In the genomic region with DNA sequence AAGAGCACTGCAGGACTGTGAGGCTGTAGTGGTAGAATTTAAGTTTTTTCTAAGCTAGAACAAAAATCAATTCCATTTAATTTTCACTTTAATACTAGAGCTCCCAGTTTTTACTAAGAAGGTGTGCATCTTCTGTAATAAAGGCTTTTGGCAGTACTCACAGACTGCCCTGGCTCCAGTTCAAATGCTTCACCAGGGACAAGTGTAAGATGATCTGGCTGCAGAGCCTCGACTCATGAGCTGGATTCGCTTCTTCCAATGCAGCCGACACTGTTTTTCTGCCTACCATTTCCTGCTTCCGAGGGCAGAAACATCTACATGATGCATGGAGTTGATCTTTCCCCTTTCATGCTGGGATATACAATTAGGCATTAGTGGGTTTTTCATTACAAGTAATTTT, we compare ENCODE assay signal across 11 cellular contexts.
DNase-seq lines count a peak whose midpoint lies in the region; ATAC-seq and TF ChIP-seq lines count a peak whose summit lies in the region.
"Had no signal": no experiment of that assay in that cellular context is flagged by ENCODE, and none has a peak within 500 bp of the region (broad histone marks: within the 10 kb centered on the region; RNA-seq: fewer than 3 reads in every experiment).

No MANE protein-coding gene starts in this region.

- H2AFZ ChIP-seq in PC-3 (ENCODE audit: low read length), result no peak overlapping the region

- H4K20me1 ChIP-seq in PC-3 (ENCODE audit: low read length), result no peaks in the 10 kb centered on the region

- no peak overlapping the region for H3K4me3 ChIP-seq in right atrium auricular region
- 0 out of 2 replicates have a peak overlapping the region, but pooled peaks have one; percentile 3 for H3K4me3 ChIP-seq in PC-3 (ENCODE audit: low read length)
- H3K4me3 ChIP-seq in heart left ventricle, result no peak overlapping the region
- H3K4me3 ChIP-seq in Caco-2 (ENCODE audit: low read depth, low read length), result no peak overlapping the region
- H3K4me3 ChIP-seq: A549 had no signal

- no peaks in the 10 kb centered on the region for H3K9me2 ChIP-seq in PC-3 (replicated peaks; ENCODE audit: low read length)

- DNase-seq in Right ventricle myocardium superior, result no peak
- no peak for DNase-seq in right atrium auricular region (ENCODE audit: low spot score)
- peak; percentile 78 for DNase-seq in PC-3
- DNase-seq in heart left ventricle, result peak in 4 of 5 donors; percentile 15 to 68 (median 50)
- DNase-seq in SW 1271 (lab: John Stamatoyannopoulos, UW), result no peak
- no peak for DNase-seq in NCI-H2227 (lab: John Stamatoyannopoulos, UW; ENCODE audit: unreplicated experiment)
- no peak for DNase-seq in activated T-cell treated with anti-CD3 and anti-CD28 coated beads, Interleukin-2, amount 50 U/mL, for 24 hours
- no peak for DNase-seq in Caco-2
- DNase-seq: activated CD4-positive, alpha-beta T cell treated with anti-CD3 and anti-CD28 coated beads for 36 hours; endodermal cell had no signal

- POLR2A ChIA-PET in PC-3 (lab: Charles Lee; ENCODE audit: unreplicated experiment) (interaction anchor here (0.6 kb wide), 1 partner anchor 55 kb away, joined by 3 read pairs; no protein-coding TSS in a partner anchor), Caco-2 (lab: Charles Lee) (no interaction called here)

- H3F3A ChIP-seq in PC-3 (ENCODE audit: low read length, unreplicated experiment), result peaks cover 5% of the 10 kb centered on the region

- H3K79me2 ChIP-seq in PC-3 (ENCODE audit: low read length), result no peaks in the 10 kb centered on the region

- TF ChIP-seq CTCF in right atrium auricular region (IDR thresholded peaks at IDR 0.05) (no peak), PC-3 (conservative IDR thresholded peaks at IDR 0.05; ENCODE audit: low read depth, low read length) (no peak), heart left ventricle (IDR thresholded peaks at IDR 0.05) (no peak), Caco-2 (IDR thresholded peaks at IDR 0.05; ENCODE audit: insufficient read depth in 1 of 2, low read depth in 1 of 2, low read length in 1 of 2, severe bottlenecking in 1 of 2, unreplicated experiment in 1 of 2) (no peak)

- CTCF ChIA-PET in PC-3 (lab: Charles Lee), result interaction anchor here (1.2 kb wide), 1 partner anchor 251 kb away, joined by 4 read pairs; no protein-coding TSS in a partner anchor
- CTCF ChIA-PET in Caco-2 (lab: Charles Lee), result interaction anchor here (0.6 to 1.5 kb wide), 2 partner anchors 94 to 251 kb away, joined by 3 to 4 read pairs; no protein-coding TSS in a partner anchor

- H3K9ac ChIP-seq in PC-3 (ENCODE audit: low read length), result peak overlapping the region; percentile 10; the same call in 1 of the 2 replicates

- H3K36me3 ChIP-seq in right atrium auricular region, result peaks cover 6% of the 10 kb centered on the region
- H3K36me3 ChIP-seq in PC-3 (ENCODE audit: low read depth, low read length), result peaks cover 30% of the 10 kb centered on the region
- peaks cover 0 to 29% (median 10%) of the 10 kb centered on the region in 9 donors for H3K36me3 ChIP-seq in heart left ventricle
- H3K36me3 ChIP-seq in Caco-2 (ENCODE audit: control insufficient read depth, insufficient read depth, low read length), result no peaks in the 10 kb centered on the region

- peaks cover 96% of the 10 kb centered on the region for H3K36me3 Mint-ChIP-seq in activated T-cell treated with anti-CD3 and anti-CD28 coated beads, Interleukin-2, amount 50 U/mL, for 24 hours (ENCODE audit: low read depth)
- peaks cover 39% of the 10 kb centered on the region for H3K36me3 Mint-ChIP-seq in Caco-2 (ENCODE audit: insufficient read depth, unreplicated experiment)

- H3K27me3 ChIP-seq in right atrium auricular region (no peaks in the 10 kb centered on the region), PC-3 (ENCODE audit: low read length) (no peaks in the 10 kb centered on the region), heart left ventricle (no peaks in the 10 kb centered on the region), Caco-2 (replicated peaks; ENCODE audit: control insufficient read depth, insufficient read depth, low read length) (no peaks in the 10 kb centered on the region)

- H3K4me1 Mint-ChIP-seq in activated T-cell treated with anti-CD3 and anti-CD28 coated beads, Interleukin-2, amount 50 U/mL, for 24 hours (ENCODE audit: low read depth), result peaks cover 8% of the 10 kb centered on the region
- H3K4me1 Mint-ChIP-seq in Caco-2 (ENCODE audit: low read depth, unreplicated experiment), result peaks cover 7% of the 10 kb centered on the region
- H3K4me1 Mint-ChIP-seq: endodermal cell had no signal

- H3K4me1 ChIP-seq in right atrium auricular region, result peaks cover 0 to 16% of the 10 kb centered on the region in 2 donors
- peaks cover 52% of the 10 kb centered on the region for H3K4me1 ChIP-seq in PC-3 (ENCODE audit: insufficient read depth, low read length)
- H3K4me1 ChIP-seq in heart left ventricle, result peaks cover 0 to 34% (median 14%) of the 10 kb centered on the region in 12 donors
- no peaks in the 10 kb centered on the region for H3K4me1 ChIP-seq in Caco-2

- H3K4me3 Mint-ChIP-seq in activated T-cell treated with anti-CD3 and anti-CD28 coated beads, Interleukin-2, amount 50 U/mL, for 24 hours, result no peak overlapping the region
- no peak overlapping the region for H3K4me3 Mint-ChIP-seq in Caco-2 (ENCODE audit: unreplicated experiment)
- H3K4me3 Mint-ChIP-seq: activated CD4-positive, alpha-beta T cell treated with anti-CD3 and anti-CD28 coated beads for 36 hours; endodermal cell had no signal

- no peak overlapping the region for H3K27ac Mint-ChIP-seq in activated T-cell treated with anti-CD3 and anti-CD28 coated beads, Interleukin-2, amount 50 U/mL, for 24 hours
- no peak overlapping the region for H3K27ac Mint-ChIP-seq in Caco-2 (ENCODE audit: unreplicated experiment)
- H3K27ac Mint-ChIP-seq: activated CD4-positive, alpha-beta T cell treated with anti-CD3 and anti-CD28 coated beads for 36 hours; endodermal cell had no signal

- H3K4me2 ChIP-seq in PC-3 (ENCODE audit: low read length), result peak overlapping the region; percentile 58
- H3K4me2 ChIP-seq: A549 had no signal

- intact Hi-C loops in Right ventricle myocardium superior (cut with DNase I) (no loop called here), PC-3 (cut with micrococcal nuclease) (no loop called here), heart left ventricle (cut with DNase I) (loop anchor here in 2 of 10 donors (5.0 to 10.0 kb wide), 2 partner anchors 38 to 514 kb away; no protein-coding TSS in a partner anchor), Caco-2 (cut with micrococcal nuclease; ENCODE audit: unreplicated experiment) (no loop called here)

- H3K27ac ChIP-seq in right atrium auricular region (no peak overlapping the region), PC-3 (ENCODE audit: low read length) (peak overlapping the region; percentile 95), heart left ventricle (no peak overlapping the region)
- H3K27ac ChIP-seq: A549 had no signal

- H3K9me3 Mint-ChIP-seq in activated T-cell treated with anti-CD3 and anti-CD28 coated beads, Interleukin-2, amount 50 U/mL, for 24 hours, result no peaks in the 10 kb centered on the region
- no peaks in the 10 kb centered on the region for H3K9me3 Mint-ChIP-seq in Caco-2 (ENCODE audit: unreplicated experiment)
- H3K9me3 Mint-ChIP-seq: endodermal cell had no signal

- BruUV-seq in PC-3 (replicated peaks; lab: Mats Ljungman, UMichigan) (no TSS peak), Caco-2 (replicated peaks; lab: Mats Ljungman, UMichigan) (no TSS peak)

- WGBS in heart left ventricle, 4 donors, result 26 to 47% (median 32%) methylated on average over 4 of the region's 4 CpGs

- peak; percentile 67 for ATAC-seq in Right ventricle myocardium superior (ENCODE audit: poor library complexity)
- ATAC-seq in PC-3, result peak; percentile 49
- ATAC-seq in heart left ventricle, result peak; percentile 44 to 65 (median 51)
- ATAC-seq: A549; activated CD4-positive, alpha-beta T cell treated with anti-CD3 and anti-CD28 coated beads for 36 hours had no signal

- no peak for TF ChIP-seq POLR2A in heart left ventricle (IDR thresholded peaks at IDR 0.05)

- H3K9me3 ChIP-seq in right atrium auricular region (no peaks in the 10 kb centered on the region), PC-3 (ENCODE audit: low read length) (no peaks in the 10 kb centered on the region), heart left ventricle (no peaks in the 10 kb centered on the region), Caco-2 (no peaks in the 10 kb centered on the region)
- H3K9me3 ChIP-seq: A549 had no signal

- H3K27me3 Mint-ChIP-seq in activated T-cell treated with anti-CD3 and anti-CD28 coated beads, Interleukin-2, amount 50 U/mL, for 24 hours, result no peaks in the 10 kb centered on the region
- H3K27me3 Mint-ChIP-seq in Caco-2 (ENCODE audit: insufficient read depth, unreplicated experiment), result no peaks in the 10 kb centered on the region
- H3K27me3 Mint-ChIP-seq: activated CD4-positive, alpha-beta T cell treated with anti-CD3 and anti-CD28 coated beads for 36 hours had no signal

Comparison
In these comparisons a context has a peak if more than half of its experiments do, and no peak if none do; other contexts are left out.
1. DNase-seq: peak in PC-3 (single experiment) and heart left ventricle (4 of 5); none in Right ventricle myocardium superior (single experiment), right atrium auricular region (single experiment), SW 1271 (0 of 2), NCI-H2227 (single experiment), activated T-cell treated with anti-CD3 and anti-CD28 coated beads, Interleukin-2, amount 50 U/mL, for 24 hours (single experiment) and Caco-2 (0 of 2).
2. Peak in every context shown above with its lines, with median percentiles within 50 percentile points of each other: ATAC-seq.